In genomic region chr6:36695414-36695813, GRCh38 we compare ENCODE assay signal across 1 cellular context.
TF ChIP-seq lines count a peak whose summit lies in the region.

No MANE protein-coding gene starts in this region.

TF ChIP-seq in K562, 482 proteins besides CTCF, POLR2A, EP300 and RAD21:
- TF ChIP-seq ZC3H8 (IDR thresholded peaks at IDR 0.05) (no peak), SFPQ (IDR thresholded peaks at IDR 0.05; ENCODE audit: low read depth, low read length) (no peak)
TF ChIP-seq in K562: peak in this region for 0.
